In genomic region chr2:33380001-33380609, GRCh38 we compare ENCODE assay signal across 1 cellular context.
TF ChIP-seq lines count a peak whose summit lies in the region.

No MANE protein-coding gene starts in this region.

TF ChIP-seq in SK-N-SH treated with all-trans-retinoic acid at 6 μM for 48 hours, 23 proteins besides CTCF, POLR2A, EP300 and RAD21 (continued from another document):
- TF ChIP-seq CREB5 (CRISPR knock-in tag; IDR thresholded peaks at IDR 0.05; ENCODE audit: low read depth) (no peak), CSRNP3 (CRISPR knock-in tag; IDR thresholded peaks at IDR 0.05) (no peak)
